ENCODE assay signal across 29 cellular contexts in genomic region chr5:8769631-8770030, GRCh38.
"Had no signal": no experiment of that assay in that cellular context is flagged by ENCODE, and none has a peak within 500 bp of the region (broad histone marks: within the 10 kb centered on the region; RNA-seq: fewer than 3 reads in every experiment).

No MANE protein-coding gene starts in this region.

- DNase-seq: stimulated activated CD4-positive, alpha-beta T cell treated with anti-CD3 and anti-CD28 coated beads, Interleukin-2, amount 100 ng/mL, for 48 hours; stimulated activated CD4-positive, alpha-beta T cell treated with anti-CD3 and anti-CD28 coated beads, Interleukin-4, amount 100 ng/mL, for 1 hour; stimulated activated CD4-positive, alpha-beta T cell treated with anti-CD3 and anti-CD28 coated beads, Interleukin-4, amount 100 ng/mL, for 24 hours; stimulated activated CD4-positive, alpha-beta T cell treated with anti-CD3 and anti-CD28 coated beads, Interleukin-4, amount 100 ng/mL, for 4 hours; stimulated activated CD8-positive, alpha-beta memory T cell treated with anti-CD3 and anti-CD28 coated beads, Interleukin-4, amount 100 ng/mL, for 48 hours; stimulated activated naive B cell treated with anti-CD40 and anti-IgM and Interleukin-4, amounts not matched to agents 10 μg/mL and 1 μg/mL and 100 μg/mL, for 72 hours; stimulated activated naive CD4-positive, alpha-beta T cell; stimulated activated naive CD4-positive, alpha-beta T cell treated with Interleukin-2 at 50 U/mL for 16 hours; stimulated activated naive CD8-positive, alpha-beta T cell treated with anti-CD3 and anti-CD28 coated beads, Interleukin-15, amount 100 ng/mL, for 72 hours; stimulated activated naive CD8-positive, alpha-beta T cell treated with anti-CD3 and anti-CD28 coated beads, Interleukin-15, Interleukin-2, amounts not matched to agents 100 U/mL and 50 U/mL, for 24 hours; stomach; substantia nigra; testis; thyroid gland; tibial artery; transverse colon; trophoblast cell; upper lobe of left lung; upper lobe of right lung; uterus had no signal

- H3K36me3 Mint-ChIP-seq: stimulated activated effector memory CD8-positive, alpha-beta T cell treated with anti-CD3 and anti-CD28 coated beads, Interleukin-12 subunit alpha, Interleukin-12 subunit beta, amount 100 ng/mL, for 72 hours; stimulated activated memory B cell treated with anti-CD40 and anti-IgM and Interleukin-4, amounts not matched to agents 10 μg/mL and 1 μg/mL and 100 μg/mL, for 72 hours; stimulated activated naive B cell treated with anti-CD40 and anti-IgM and Interleukin-4, amounts not matched to agents 10 μg/mL and 1 μg/mL and 100 μg/mL, for 72 hours; type B pancreatic cell had no signal

- H3K9me3 ChIP-seq: stomach, suprapubic skin, testis, thoracic aorta, thyroid gland, tibial artery, tibial nerve, transverse colon, upper lobe of left lung, upper lobe of right lung, uterus, vagina had no signal

- H3K27me3 ChIP-seq: stomach, suprapubic skin, testis, thyroid gland, tibial artery, tibial nerve, transverse colon, upper lobe of left lung, upper lobe of right lung, uterus, vagina had no signal

- H3K27me3 Mint-ChIP-seq: stimulated activated memory B cell treated with anti-CD40 and anti-IgM and Interleukin-4, amounts not matched to agents 10 μg/mL and 1 μg/mL and 100 μg/mL, for 72 hours; stimulated activated naive B cell treated with anti-CD40 and anti-IgM and Interleukin-4, amounts not matched to agents 10 μg/mL and 1 μg/mL and 100 μg/mL, for 72 hours; stimulated activated naive CD8-positive, alpha-beta T cell treated with anti-CD3 and anti-CD28 coated beads, Interleukin-15, amount 100 ng/mL, for 72 hours; stimulated activated naive CD8-positive, alpha-beta T cell treated with anti-CD3 and anti-CD28 coated beads, Interleukin-15, Interleukin-2, amounts not matched to agents 100 ng/mL and 50 ng/mL, for 24 hours had no signal

- H3K4me3 Mint-ChIP-seq: stimulated activated effector memory CD8-positive, alpha-beta T cell treated with anti-CD3 and anti-CD28 coated beads, Interleukin-12 subunit alpha, Interleukin-12 subunit beta, amount 100 ng/mL, for 72 hours; stimulated activated memory B cell treated with anti-CD40 and anti-IgM and Interleukin-4, amounts not matched to agents 10 μg/mL and 1 μg/mL and 100 μg/mL, for 72 hours; stimulated activated naive B cell treated with anti-CD40 and anti-IgM and Interleukin-4, amounts not matched to agents 10 μg/mL and 1 μg/mL and 100 μg/mL, for 72 hours; stimulated activated naive CD8-positive, alpha-beta T cell treated with anti-CD3 and anti-CD28 coated beads, Interleukin-15, amount 100 ng/mL, for 72 hours; stimulated activated naive CD8-positive, alpha-beta T cell treated with anti-CD3 and anti-CD28 coated beads, Interleukin-15, Interleukin-2, amounts not matched to agents 100 ng/mL and 50 ng/mL, for 24 hours; type B pancreatic cell had no signal

- ATAC-seq: stimulated activated effector memory CD8-positive, alpha-beta T cell treated with anti-CD3 and anti-CD28 coated beads, Interleukin-12 subunit alpha, Interleukin-12 subunit beta, amount 100 ng/mL, for 72 hours; stimulated activated memory B cell treated with anti-CD40 and anti-IgM and Interleukin-4, amounts not matched to agents 10 μg/mL and 1 μg/mL and 100 μg/mL, for 72 hours; stimulated activated naive B cell treated with anti-CD40 and anti-IgM and Interleukin-4, amounts not matched to agents 10 μg/mL and 1 μg/mL and 100 μg/mL, for 72 hours; stimulated activated naive CD8-positive, alpha-beta T cell treated with anti-CD3 and anti-CD28 coated beads, Interleukin-15, amount 100 ng/mL, for 72 hours; stimulated activated naive CD8-positive, alpha-beta T cell treated with anti-CD3 and anti-CD28 coated beads, Interleukin-15, Interleukin-2, amounts not matched to agents 100 U/mL and 50 U/mL, for 24 hours; upper lobe of right lung had no signal

- H3K4me1 Mint-ChIP-seq: stimulated activated effector memory CD8-positive, alpha-beta T cell treated with anti-CD3 and anti-CD28 coated beads, Interleukin-12 subunit alpha, Interleukin-12 subunit beta, amount 100 ng/mL, for 72 hours; stimulated activated memory B cell treated with anti-CD40 and anti-IgM and Interleukin-4, amounts not matched to agents 10 μg/mL and 1 μg/mL and 100 μg/mL, for 72 hours; stimulated activated naive B cell treated with anti-CD40 and anti-IgM and Interleukin-4, amounts not matched to agents 10 μg/mL and 1 μg/mL and 100 μg/mL, for 72 hours; stimulated activated naive CD8-positive, alpha-beta T cell treated with anti-CD3 and anti-CD28 coated beads, Interleukin-15, amount 100 ng/mL, for 72 hours had no signal

- FAIRE-seq: urothelium cell line had no signal

- H3K9me3 Mint-ChIP-seq: stimulated activated naive CD8-positive, alpha-beta T cell treated with anti-CD3 and anti-CD28 coated beads, Interleukin-15, Interleukin-2, amounts not matched to agents 100 ng/mL and 50 ng/mL, for 24 hours; type B pancreatic cell had no signal

- H3K36me3 ChIP-seq: stomach, suprapubic skin, thoracic aorta, thyroid gland, tibial artery, tibial nerve, transverse colon, upper lobe of left lung, upper lobe of right lung, uterus, vagina had no signal

- H3K27ac Mint-ChIP-seq: stimulated activated effector memory CD8-positive, alpha-beta T cell treated with anti-CD3 and anti-CD28 coated beads, Interleukin-12 subunit alpha, Interleukin-12 subunit beta, amount 100 ng/mL, for 72 hours; stimulated activated memory B cell treated with anti-CD40 and anti-IgM and Interleukin-4, amounts not matched to agents 10 μg/mL and 1 μg/mL and 100 μg/mL, for 72 hours; stimulated activated naive B cell treated with anti-CD40 and anti-IgM and Interleukin-4, amounts not matched to agents 10 μg/mL and 1 μg/mL and 100 μg/mL, for 72 hours; stimulated activated naive CD8-positive, alpha-beta T cell treated with anti-CD3 and anti-CD28 coated beads, Interleukin-15, amount 100 ng/mL, for 72 hours; stimulated activated naive CD8-positive, alpha-beta T cell treated with anti-CD3 and anti-CD28 coated beads, Interleukin-15, Interleukin-2, amounts not matched to agents 100 ng/mL and 50 ng/mL, for 24 hours; type B pancreatic cell had no signal

- H3K4me1 ChIP-seq: stomach, suprapubic skin, testis, thyroid gland, tibial artery, tibial nerve, transverse colon, upper lobe of left lung, upper lobe of right lung, uterus, vagina had no signal

- H3K4me3 ChIP-seq: stomach, suprapubic skin, testis, thoracic aorta, thyroid gland, tibial artery, tibial nerve, transverse colon, upper lobe of left lung, upper lobe of right lung, uterus, vagina had no signal

- H3K27ac ChIP-seq: stomach, suprapubic skin, testis, thoracic aorta, thyroid gland, tibial artery, tibial nerve, transverse colon, upper lobe of left lung, upper lobe of right lung, uterus, vagina had no signal
